ENCODE assay signal across 8 cellular contexts in genomic region chr10:73096041-73096451, GRCh38. TPM values are rescaled to one million over a fixed set of nuclear protein-coding genes. Genes with fewer than 3 reads are reported as not detected.
DNase-seq lines count a peak whose midpoint lies in the region; ATAC-seq and TF ChIP-seq lines count a peak whose summit lies in the region.

No MANE protein-coding gene starts in this region.

- peak overlapping the region; percentile 73 to 98 for H3K9ac ChIP-seq in duodenal mucosa (ENCODE audit: low read depth in 1 of 2, low read length in 2 of 2)

- H3K4me3 ChIP-seq in duodenal mucosa (ENCODE audit: low read depth in 1 of 2, low read length in 2 of 2) = peak overlapping the region; percentile 93 to 99
- peak overlapping the region; percentile 70 for H3K4me3 ChIP-seq in lung

- peaks cover 13 to 14% of the 10 kb centered on the region in 2 donors for H3K4me1 ChIP-seq in duodenal mucosa (ENCODE audit: control insufficient read depth in 1 of 2, insufficient read depth in 2 of 2, low read length in 2 of 2)
- peaks cover 2 to 6% of the 10 kb centered on the region in 2 donors for H3K4me1 ChIP-seq in lung (ENCODE audit: control insufficient read depth in 2 of 2, insufficient read depth in 2 of 2, low read length in 2 of 2)

- TF ChIP-seq CTCF in GM13976 (IDR thresholded peaks at IDR 0.05; ENCODE audit: borderline replicate concordance, control extremely low read depth, extremely low read depth, insufficient read depth, missing control alignments) = no peak
- TF ChIP-seq CTCF in lung (IDR thresholded peaks at IDR 0.05; ENCODE audit: control extremely low read depth, extremely low read depth) = no peak

- ATAC-seq in HG02678 (IDR thresholded peaks at IDR 0.05; ENCODE audit: unreplicated experiment) (peak; percentile 34), lung (ENCODE audit: insufficient read depth, low FRiP score) (peak; percentile 38)

- H3K36me3 ChIP-seq in duodenal mucosa (ENCODE audit: control insufficient read depth in 1 of 2, insufficient read depth in 2 of 2, low read length in 2 of 2) (no peaks in the 10 kb centered on the region), lung (ENCODE audit: control insufficient read depth in 2 of 2, insufficient read depth in 2 of 2, low read length in 2 of 2) (peaks cover 0 to 2% of the 10 kb centered on the region in 2 donors)

- no peaks in the 10 kb centered on the region for H3K9me3 ChIP-seq in duodenal mucosa (ENCODE audit: control insufficient read depth in 1 of 2, low read length in 2 of 2)
- no peaks in the 10 kb centered on the region for H3K9me3 ChIP-seq in lung (ENCODE audit: control insufficient read depth in 2 of 2, insufficient read depth in 1 of 2, low read length in 1 of 2)

- peak overlapping the region; percentile 94 for H3K27ac ChIP-seq in duodenal mucosa (ENCODE audit: low read depth, low read length)
- H3K27ac ChIP-seq in lung (ENCODE audit: low read depth in 1 of 2, low read length in 1 of 2) = peak overlapping the region; percentile 90 to 94

- in situ Hi-C loops in GM13976 (cut with MboI; ENCODE audit: low sequenced_read_pairs, unreplicated experiment) = no loop called here

- no peaks in the 10 kb centered on the region for H3K27me3 ChIP-seq in duodenal mucosa (ENCODE audit: control insufficient read depth in 1 of 2, insufficient read depth in 2 of 2, low read length in 2 of 2)
- no peaks in the 10 kb centered on the region for H3K27me3 ChIP-seq in lung (ENCODE audit: control insufficient read depth, insufficient read depth)

- 0% methylated on average over 29 of the region's 29 CpGs for WGBS in lung, 2 donors

- DNase-seq in GM13976 (ENCODE audit: low spot score) (peak; percentile 62), NCI-H345 (lab: John Stamatoyannopoulos, UW) (peak; percentile 37), lung (ENCODE audit: low spot score) (peak; percentile 66), GM19238 (ENCODE audit: insufficient read length, low spot score) (no peak)
- peak; percentile 73 to 80 for DNase-seq in activated CD4-positive, alpha-beta T cell treated with anti-CD3 and anti-CD28 coated beads, Interleukin-2, amount 50 U/mL, for 48 hours
- DNase-seq in stimulated activated CD8-positive, alpha-beta memory T cell treated with anti-CD3 and anti-CD28 coated beads, Interleukin-12 subunit alpha, Interleukin-12 subunit beta, amount 100 ng/mL, for 4 hours (ENCODE audit: low read depth) = peak; percentile 50

RNA-seq across cellular contexts. Expression of gene P4HA1, which starts 0.6 kb away (rescaled TPM):
- total RNA-seq in lung = 10 to 100 TPM; 29.2 to 71.0 TPM
- polyA plus RNA-seq in lung = 10 to 100 TPM; 10.5 to 35.1 TPM

RNA-seq across cellular contexts. Expression of gene NUDT13, which starts 14.2 kb away (rescaled TPM):
- 1 to 10 TPM; 2.4 to 3.8 TPM for total RNA-seq in lung
- polyA plus RNA-seq in lung = 1 to 10 TPM; 1.4 to 4.2 TPM
